7 cellular contexts compared by ENCODE assay signal in the genomic region with DNA sequence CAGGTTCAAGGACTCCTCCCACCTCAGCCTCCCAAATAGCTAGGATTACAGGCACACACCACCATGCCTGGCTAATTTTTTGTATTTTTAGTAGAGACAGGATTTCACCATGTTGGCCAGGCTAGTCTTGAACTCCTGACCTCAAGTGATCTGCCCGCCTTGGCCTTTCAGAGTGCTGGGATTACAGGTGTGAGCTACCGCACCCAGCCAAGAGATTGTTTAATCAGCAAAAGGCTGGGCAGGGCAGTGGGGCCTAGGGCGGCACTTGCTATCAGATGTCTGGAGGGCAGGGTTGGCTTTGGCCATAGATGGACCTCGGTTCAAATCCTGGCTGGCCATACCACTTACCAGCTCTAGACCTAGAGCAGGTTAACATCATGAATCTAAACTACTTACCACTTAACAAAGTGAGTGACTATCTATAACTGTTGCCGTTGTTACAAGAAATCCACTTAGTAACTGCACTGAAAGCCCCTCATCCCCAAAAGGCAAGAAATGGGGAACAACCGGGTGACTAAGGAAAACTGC.
DNase-seq lines count a peak whose midpoint lies in the region; ATAC-seq and TF ChIP-seq lines count a peak whose summit lies in the region.
"Not testable (repeated sequence)": the region's sequence is repeated elsewhere in the genome, so short reads cannot be mapped to it uniquely, and the experiment has no call there.

No MANE protein-coding gene starts in this region.

- peaks cover 49% of the 10 kb centered on the region for H3K4me1 Mint-ChIP-seq in WTC11
- peaks cover 75% of the 10 kb centered on the region for H3K4me1 Mint-ChIP-seq in activated naive CD4-positive, alpha-beta T cell treated with anti-CD3 and anti-CD28 coated beads for 36 hours (ENCODE audit: low read depth)

- not testable (repeated sequence) for H3K27me3 Mint-ChIP-seq in WTC11 (ENCODE audit: low read depth); activated naive CD4-positive, alpha-beta T cell treated with anti-CD3 and anti-CD28 coated beads for 36 hours (ENCODE audit: low read depth)

- POLR2A ChIA-PET in WTC11 (lab: Charles Lee): not testable (repeated sequence)

- DNase-seq in Jurkat, Clone E6-1 (ENCODE audit: low read depth, low spot score); WTC11 (ENCODE audit: low spot score); activated naive CD4-positive, alpha-beta T cell treated with anti-CD3 and anti-CD28 coated beads for 36 hours; dorsolateral prefrontal cortex: not testable (repeated sequence)
- peak; percentile 32 for DNase-seq in stimulated activated CD4-positive, alpha-beta T cell treated with anti-CD3 and anti-CD28 coated beads, Interleukin-12 subunit alpha, Interleukin-12 subunit beta, amount 100 ng/mL, for 4 hours

- not testable (repeated sequence) for H3K27me3 ChIP-seq in dorsolateral prefrontal cortex

- not testable (repeated sequence) for H3K9me3 Mint-ChIP-seq in WTC11; activated naive CD4-positive, alpha-beta T cell treated with anti-CD3 and anti-CD28 coated beads for 36 hours

- H3K27ac Mint-ChIP-seq in WTC11: peak overlapping the region; percentile 85
- peak overlapping the region; percentile 99 for H3K27ac Mint-ChIP-seq in activated naive CD4-positive, alpha-beta T cell treated with anti-CD3 and anti-CD28 coated beads for 36 hours

- not testable (repeated sequence) for TF ChIP-seq CTCF in WTC11 (IDR thresholded peaks at IDR 0.05); dorsolateral prefrontal cortex (IDR thresholded peaks at IDR 0.05 in 54 of 56, conservative IDR thresholded peaks at IDR 0.05 in 2 of 56; ENCODE audit: low read depth in 1 of 56, partially characterized antibody in 56 of 56)

- peak; percentile 9 for ATAC-seq in GM19043 (IDR thresholded peaks at IDR 0.05; ENCODE audit: low read depth, unreplicated experiment)
- ATAC-seq in WTC11: not testable (repeated sequence)

- not testable (repeated sequence) for H3K36me3 Mint-ChIP-seq in WTC11; activated naive CD4-positive, alpha-beta T cell treated with anti-CD3 and anti-CD28 coated beads for 36 hours (ENCODE audit: low read depth)

- peak overlapping the region; percentile 32 for H3K4me3 ChIP-seq in Jurkat, Clone E6-1 (ENCODE audit: low read length)
- H3K4me3 ChIP-seq in dorsolateral prefrontal cortex: peak overlapping the region in 54 of 59 donors; percentile 0 to 63 (median 42)
- not testable (repeated sequence) for H3K4me3 ChIP-seq in mesodermal cell (ENCODE audit: extremely low read depth, insufficient read depth, low read length, poor library complexity, severe bottlenecking)

- not testable (repeated sequence) for H3K9me3 ChIP-seq in mesodermal cell (ENCODE audit: control insufficient read depth, low read length)

- H3K4me3 Mint-ChIP-seq in WTC11: not testable (repeated sequence)
- peak overlapping the region; percentile 25 for H3K4me3 Mint-ChIP-seq in activated naive CD4-positive, alpha-beta T cell treated with anti-CD3 and anti-CD28 coated beads for 36 hours

- H3K27ac ChIP-seq in dorsolateral prefrontal cortex (peak overlapping the region in 28 of 59 donors; percentile 17 to 74 (median 50)), mesodermal cell (ENCODE audit: low read depth, low read length, severe bottlenecking) (peak overlapping the region; percentile 69)

- CTCF ChIA-PET in WTC11 (lab: Charles Lee): interaction anchor here (0.5 to 3.0 kb wide), 13 partner anchors 8 to 464 kb away, joined by 3 to 40 read pairs (median 4); no protein-coding TSS in a partner anchor
- CTCF ChIA-PET in activated naive CD4-positive, alpha-beta T cell treated with anti-CD3 and anti-CD28 coated beads for 36 hours (lab: Charles Lee): interaction anchor here (1.0 to 4.8 kb wide), 19 partner anchors 11 to 429 kb away, joined by 3 to 60 read pairs (median 4); a partner anchor contains a TSS

- 93 to 94% methylated on average over 6 of the region's 6 CpGs for WGBS in mesodermal cell (ENCODE audit: insufficient coverage in 2 of 2), 2 experiments

- H3K4me1 ChIP-seq in mesodermal cell (ENCODE audit: control insufficient read depth, insufficient read depth, low read length, poor library complexity, severe bottlenecking): peaks cover 33% of the 10 kb centered on the region

- H3K36me3 ChIP-seq in mesodermal cell (ENCODE audit: control insufficient read depth, insufficient read depth, low read length): not testable (repeated sequence)

- intact Hi-C loops in activated naive CD4-positive, alpha-beta T cell treated with anti-CD3 and anti-CD28 coated beads for 36 hours (cut with micrococcal nuclease): loop anchor here (1.0 to 2.0 kb wide), 19 partner anchors 7 to 839 kb away; a partner anchor contains a TSS
- intact Hi-C loops in dorsolateral prefrontal cortex (cut with DNase I): loop anchor here in 1 of 2 donors (10.0 kb wide), 1 partner anchor 355 kb away; no protein-coding TSS in a partner anchor
